ENCODE assay signal across 9 cellular contexts in the genomic region with DNA sequence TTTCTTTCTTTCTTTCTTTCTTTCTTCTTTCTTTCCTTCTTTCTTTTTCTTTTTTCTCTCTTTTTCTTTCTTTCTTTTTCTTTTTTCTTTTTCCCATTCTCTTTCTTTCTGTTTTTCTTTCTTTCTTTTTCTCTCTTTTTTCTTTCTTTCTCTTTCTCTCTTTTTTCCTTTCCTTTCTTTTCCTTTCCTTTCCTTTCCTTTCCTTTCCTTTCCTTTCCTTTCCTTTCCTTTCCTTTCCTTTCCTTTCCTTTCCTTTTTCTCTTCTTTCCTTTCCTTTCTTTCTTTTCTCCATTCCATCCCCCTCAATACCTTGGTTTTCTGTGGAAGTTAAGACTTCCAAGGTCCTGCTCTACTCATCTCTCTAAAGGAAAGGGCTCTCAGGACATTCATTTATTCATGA.
"Had no signal": no experiment of that assay in that cellular context is flagged by ENCODE, and none has a peak within 500 bp of the region (broad histone marks: within the 10 kb centered on the region; RNA-seq: fewer than 3 reads in every experiment).

No MANE protein-coding gene starts in this region.

- H3K9ac ChIP-seq: KMS-11 had no signal

- H3K4me3 Mint-ChIP-seq: GM23338, H9, HFFc6 had no signal

- H3K4me2 ChIP-seq: GM23338, KMS-11 had no signal

- ATAC-seq: GM23338 had no signal

- H3K4me1 Mint-ChIP-seq: GM23338 had no signal

- DNase-seq: H9, HCEC 1CT, HFFc6, IMR-90, KBM-7 had no signal

- H3K27ac Mint-ChIP-seq: GM23338, HFFc6 had no signal

- H3K9me3 Mint-ChIP-seq: H9 had no signal

- H3K27ac ChIP-seq: KMS-11 had no signal

- H3K4me3 ChIP-seq: GM23338 had no signal

- FAIRE-seq: H54, HTR-8/SVneo had no signal

- H2AFZ ChIP-seq: GM23338 had no signal
